8 cellular contexts compared by ENCODE assay signal in the genomic region with DNA sequence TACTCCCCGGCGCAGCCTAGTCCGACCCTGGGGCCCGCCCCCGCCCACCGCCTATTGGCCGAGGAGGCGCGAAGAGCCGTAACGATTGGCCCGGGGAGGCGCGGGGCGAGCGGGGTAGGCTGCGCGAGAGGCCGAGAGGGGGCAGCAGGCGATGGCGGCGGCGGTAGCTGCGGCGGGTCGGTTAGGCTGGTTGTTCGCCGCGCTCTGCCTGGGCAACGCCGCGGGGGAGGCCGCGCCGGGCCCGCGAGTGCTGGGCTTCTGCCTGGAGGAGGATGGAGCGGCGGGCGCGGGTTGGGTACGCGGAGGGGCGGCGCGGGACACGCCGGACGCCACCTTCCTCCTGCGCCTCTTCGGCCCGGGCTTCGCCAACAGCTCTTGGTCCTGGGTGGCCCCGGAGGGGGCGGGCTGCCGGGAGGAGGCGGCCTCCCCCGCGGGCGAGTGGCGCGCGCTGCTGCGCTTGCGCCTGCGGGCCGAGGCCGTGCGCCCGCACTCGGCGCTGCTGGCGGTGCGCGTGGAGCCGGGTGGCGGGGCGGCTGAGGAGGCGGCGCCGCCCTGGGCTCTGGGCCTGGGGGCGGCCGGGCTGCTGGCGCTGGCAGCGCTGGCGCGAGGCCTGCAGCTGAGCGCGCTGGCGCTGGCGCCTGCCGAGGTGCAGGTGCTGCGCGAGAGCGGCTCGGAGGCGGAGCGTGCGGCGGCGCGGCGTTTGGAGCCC. TPM values are rescaled to one million over a fixed set of nuclear protein-coding genes. Genes with fewer than 3 reads are reported as not detected.
DNase-seq lines count a peak whose midpoint lies in the region; ATAC-seq and TF ChIP-seq lines count a peak whose summit lies in the region.

A gene (plus strand): TSS at position 142 of the 709 bp plus-strand sequence. CDS start 10 bp downstream, at position 152.

- peak within 1 kb of the TSS; percentile 86 for H3K27ac Mint-ChIP-seq in activated CD4-positive, alpha-beta T cell treated with anti-CD3 and anti-CD28 coated beads, Interleukin-2, amount 10 ng/mL, durations not matched to agents 24 days and 14 days

- H3K27me3 Mint-ChIP-seq in activated CD4-positive, alpha-beta T cell treated with anti-CD3 and anti-CD28 coated beads, Interleukin-2, amount 10 ng/mL, durations not matched to agents 24 days and 14 days = no peaks in the 10 kb centered on the region

- H3K4me3 ChIP-seq in coronary artery = peak within 1 kb of the TSS; percentile 88
- peak within 1 kb of the TSS; percentile 70 to 81 for H3K4me3 ChIP-seq in left lung

- no peaks in the 10 kb centered on the region for H3K27me3 ChIP-seq in left lung

- TF ChIP-seq CTCF in coronary artery (IDR thresholded peaks at IDR 0.05) (peak; percentile 54), left lung (IDR thresholded peaks at IDR 0.05) (peak; percentile 55 to 81)

- H3K4me1 ChIP-seq in left lung = peaks cover 25 to 45% of the 10 kb centered on the region in 2 donors

- intact Hi-C loops in activated CD4-positive, alpha-beta T cell treated with anti-CD3 and anti-CD28 coated beads, Interleukin-2, amount 10 ng/mL, durations not matched to agents 24 days and 14 days (cut with micrococcal nuclease) = loop anchor here (1.0 to 5.0 kb wide), 7 partner anchors 42 to 549 kb away; a partner anchor contains a TSS
- intact Hi-C loops in left lung (cut with DNase I) = no loop called here

- peak within 1 kb of the TSS; percentile 91 for H3K4me3 Mint-ChIP-seq in activated CD4-positive, alpha-beta T cell treated with anti-CD3 and anti-CD28 coated beads, Interleukin-2, amount 10 ng/mL, durations not matched to agents 24 days and 14 days

- no peaks in the 10 kb centered on the region for H3K36me3 ChIP-seq in left lung

- ATAC-seq in GM19372 (IDR thresholded peaks at IDR 0.05; ENCODE audit: low read depth, unreplicated experiment) (peak; percentile 85), HG03521 (IDR thresholded peaks at IDR 0.05; ENCODE audit: unreplicated experiment) (peak; percentile 82), left lung (peak; percentile 96)

- H3K9me3 ChIP-seq in left lung = no peaks in the 10 kb centered on the region

- H3K9me3 Mint-ChIP-seq in activated CD4-positive, alpha-beta T cell treated with anti-CD3 and anti-CD28 coated beads, Interleukin-2, amount 10 ng/mL, durations not matched to agents 24 days and 14 days = no peaks in the 10 kb centered on the region

- peaks cover 50% of the 10 kb centered on the region for H3K4me1 Mint-ChIP-seq in activated CD4-positive, alpha-beta T cell treated with anti-CD3 and anti-CD28 coated beads, Interleukin-2, amount 10 ng/mL, durations not matched to agents 24 days and 14 days

- H3K27ac ChIP-seq in coronary artery (peak within 1 kb of the TSS; percentile 92 to 97), left lung (peak within 1 kb of the TSS; percentile 91 to 96)

- peaks cover 35% of the 10 kb centered on the region for H3K36me3 Mint-ChIP-seq in activated CD4-positive, alpha-beta T cell treated with anti-CD3 and anti-CD28 coated beads, Interleukin-2, amount 10 ng/mL, durations not matched to agents 24 days and 14 days (ENCODE audit: low read depth)

- DNase-seq in CD1c-positive myeloid dendritic cell (ENCODE audit: extremely low spot score) (peak; percentile 97), NCI-H526 treated with DMSO at 0.1 percent for 48 hours (lab: John Stamatoyannopoulos, UW) (peak; percentile 84), coronary artery (ENCODE audit: low spot score) (peak; percentile 97), left lung (peak; percentile 97 to 99)
- peak; percentile 99 for DNase-seq in activated CD4-positive, alpha-beta T cell treated with anti-CD3 and anti-CD28 coated beads, Interleukin-2, amount 10 ng/mL, durations not matched to agents 24 days and 14 days
- DNase-seq in stimulated activated CD4-positive, alpha-beta T cell treated with anti-CD3 and anti-CD28 coated beads, Interleukin-2, amount 100 ng/mL, for 4 hours (ENCODE audit: low read depth) = peak; percentile 92

RNA-seq across cellular contexts. Expression of the gene that starts here (rescaled TPM):
- total RNA-seq in activated CD4-positive, alpha-beta T cell treated with anti-CD3 and anti-CD28 coated beads, Interleukin-2, amount 10 ng/mL, durations not matched to agents 24 days and 14 days = 29.4 and 30.5 TPM in 2 replicates
- total RNA-seq in left lung = 10 to 100 TPM; 24.8 to 29.0 TPM

Comparison
In these comparisons a context has a peak if more than half of its experiments do, and no peak if none do; other contexts are left out.
1. Peak in every context shown above with its lines: DNase-seq, ATAC-seq, H3K4me3 ChIP-seq and H3K27ac ChIP-seq.